In the genomic region with DNA sequence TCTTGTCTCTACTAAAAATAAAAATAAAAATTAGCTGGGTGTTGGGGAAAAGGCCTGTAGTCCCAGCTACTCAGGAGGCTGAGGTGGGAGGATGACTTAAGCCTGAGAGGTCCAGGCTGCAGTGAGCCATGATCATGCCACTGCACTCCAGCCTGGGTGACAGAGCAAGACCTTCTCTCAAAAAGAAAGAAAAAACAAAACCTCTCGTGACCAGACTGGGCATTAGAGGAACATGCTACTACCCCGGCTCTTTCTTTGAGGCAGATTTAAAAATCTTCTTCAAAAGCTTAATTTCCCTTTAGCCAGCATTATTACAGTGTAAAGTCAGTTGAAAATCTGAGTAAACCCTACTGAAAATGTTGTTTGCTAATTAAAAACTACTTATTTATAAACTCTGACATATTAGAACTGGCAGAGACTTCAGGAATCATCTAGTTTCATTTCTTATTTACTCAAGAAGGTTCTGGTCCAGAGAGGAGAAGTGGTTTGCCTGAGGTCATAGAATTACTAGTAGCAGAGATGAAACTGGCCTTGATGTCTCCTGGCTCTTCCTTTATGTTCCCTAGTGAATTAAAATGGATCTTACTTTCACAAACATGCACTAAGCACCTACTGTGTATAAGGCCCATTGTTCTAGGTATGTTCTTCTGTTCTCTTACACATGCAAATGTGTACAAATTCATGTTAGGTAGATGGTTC, we compare ENCODE assay signal across 29 cellular contexts. TPM values are rescaled to one million over a fixed set of nuclear protein-coding genes. Genes with fewer than 3 reads are reported as not detected.
A peak's percentile ranks its signal among the peaks of the same experiment; 100 is the strongest.
DNase-seq lines count a peak whose midpoint lies in the region; ATAC-seq, FAIRE-seq and TF ChIP-seq lines count a peak whose summit lies in the region.
"Had no signal": no experiment of that assay in that cellular context is flagged by ENCODE, and none has a peak within 500 bp of the region (broad histone marks: within the 10 kb centered on the region; RNA-seq: fewer than 3 reads in every experiment).

No MANE protein-coding gene starts in this region.

- H3K27ac ChIP-seq in esophagus muscularis mucosa (replicated peaks in 1 of 4) = no peak overlapping the region
- H3K27ac ChIP-seq: PC-9, SJCRH30 had no signal

- DNase-seq in CD1c-positive myeloid dendritic cell (ENCODE audit: extremely low spot score) (peak; percentile 60), GM18507 (ENCODE audit: extremely low spot score, insufficient read length, low read depth) (no peak), esophagus muscularis mucosa (ENCODE audit: extremely low spot score) (peak; percentile 3), pons (ENCODE audit: low spot score) (peak; percentile 78), mucosa of descending colon (no peak), mucosa of gallbladder (ENCODE audit: low spot score) (no peak), H4 (ENCODE audit: low spot score) (no peak)
- DNase-seq: AML-193; CD4-positive, alpha-beta memory T cell; COR-L47; DND-41; H7; Karpas-422; NCI-H1105; NCI-H1436 treated with DMSO at 0.1 percent for 48 hours; NCI-H187 treated with DMSO at 0.1 percent for 48 hours; NCI-H2171 treated with DMSO at 0.1 percent for 48 hours; NCI-H446; NCI-H524 treated with DMSO at 0.1 percent for 48 hours; NCI-H774; NK-92 treated with Interleukin-12 subunit alpha and Interleukin-12 subunit beta, amount 100 ng/mL, for 24 hours; PC-9; SJCRH30 had no signal

- WGBS in esophagus muscularis mucosa = 83% methylated on average over 2 of the region's 2 CpGs

- FAIRE-seq in GM18507 (lab: Jason Lieb, UNC) = peak; percentile 41
- FAIRE-seq: A204.1, GM12892 had no signal

- no peaks in the 10 kb centered on the region for H3K9me3 ChIP-seq in esophagus muscularis mucosa
- H3K9me3 ChIP-seq in mucosa of descending colon = no peaks in the 10 kb centered on the region
- H3K9me3 ChIP-seq: BLaER1 treated with 17β-estradiol and CSF1 and Interleukin-3, amounts not matched to agents 10 nM and 100 nM; SJCRH30 had no signal

- intact Hi-C loops in esophagus muscularis mucosa (cut with DNase I) (no loop called here), mucosa of descending colon (cut with DNase I, micrococcal nuclease) (no loop called here)

- TF ChIP-seq POLR2A in esophagus muscularis mucosa (IDR thresholded peaks at IDR 0.05; ENCODE audit: low read depth) = no peak

- TF ChIP-seq CTCF in esophagus muscularis mucosa (IDR thresholded peaks at IDR 0.05) (no peak), mucosa of descending colon (IDR thresholded peaks at IDR 0.05) (no peak)

- H3K4me3 ChIP-seq in esophagus muscularis mucosa (no peak overlapping the region), mucosa of descending colon (no peak overlapping the region)
- H3K4me3 ChIP-seq: BLaER1 treated with 17β-estradiol and CSF1 and Interleukin-3, amounts not matched to agents 10 nM and 100 nM; PC-9; SJCRH30 had no signal

- TF ChIP-seq EP300 in esophagus muscularis mucosa (IDR thresholded peaks at IDR 0.05) = no peak

- H3K27me3 ChIP-seq in esophagus muscularis mucosa = no peaks in the 10 kb centered on the region
- H3K27me3 ChIP-seq: BLaER1 treated with 17β-estradiol and CSF1 and Interleukin-3, amounts not matched to agents 10 nM and 100 nM had no signal

- ATAC-seq in mucosa of descending colon = no peak
- ATAC-seq: Right ventricle myocardium inferior had no signal

- no peaks in the 10 kb centered on the region for H3K36me3 ChIP-seq in esophagus muscularis mucosa
- no peaks in the 10 kb centered on the region for H3K36me3 ChIP-seq in mucosa of descending colon (ENCODE audit: low read depth)
- H3K36me3 ChIP-seq: BLaER1 treated with 17β-estradiol and CSF1 and Interleukin-3, amounts not matched to agents 10 nM and 100 nM; SJCRH30 had no signal

- H3K4me1 ChIP-seq in esophagus muscularis mucosa = no peaks in the 10 kb centered on the region
- H3K4me1 ChIP-seq in mucosa of descending colon (ENCODE audit: low read depth) = no peaks in the 10 kb centered on the region
- H3K4me1 ChIP-seq: SJCRH30 had no signal

RNA-seq across cellular contexts. Expression of a gene that starts 11.5 kb away (rescaled TPM):
- total RNA-seq in esophagus muscularis mucosa (1 to 10 TPM in 2 of 4 donors, under 1 TPM in 2; 0.40 to 2.2 (median 1.1) TPM), mucosa of descending colon (1 to 10 TPM in 1 of 3 donors, under 1 TPM in 2; 0.52 to 8.3 (median 0.82) TPM), mucosa of gallbladder (0.43 TPM)
- 0.04 and 0.17 TPM in 2 replicates for total RNA-seq in H4 (2014; rRNA removed; shearing (Covaris generic))
- total RNA-seq: CD4-positive, alpha-beta memory T cell; HT-29; PC-9; Right ventricle myocardium inferior; RPMI7951; SJCRH30 had no signal

Comparison
In these comparisons a context has a peak if more than half of its experiments do, and no peak if none do; other contexts are left out.
1. DNase-seq: peak in CD1c-positive myeloid dendritic cell (single experiment), esophagus muscularis mucosa (single experiment) and pons (single experiment); none in GM18507 (single experiment), mucosa of descending colon (0 of 3), mucosa of gallbladder (single experiment) and H4 (single experiment).